Comparison of ENCODE assay signal across 32 cellular contexts in the genomic region with DNA sequence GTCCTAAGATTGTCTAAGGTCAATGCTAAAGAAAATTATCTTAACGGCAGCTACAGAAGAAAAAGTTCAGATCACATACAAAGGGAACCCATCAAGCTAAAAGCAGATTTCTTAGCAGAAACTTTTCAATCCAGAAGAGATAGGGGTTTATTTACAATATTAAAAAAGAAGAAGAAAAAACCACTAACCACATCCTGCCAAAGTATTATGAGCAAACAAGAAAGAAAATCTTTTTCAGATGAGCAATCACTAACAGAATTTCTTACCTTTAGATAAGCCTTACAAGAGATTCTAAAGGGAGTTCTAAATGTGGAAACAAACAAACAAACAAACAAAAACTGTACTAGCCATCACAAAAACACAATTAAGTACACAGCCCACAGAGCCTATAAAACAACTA.
"Had no signal": no experiment of that assay in that cellular context is flagged by ENCODE, and none has a peak within 500 bp of the region (broad histone marks: within the 10 kb centered on the region; RNA-seq: fewer than 3 reads in every experiment).

No MANE protein-coding gene starts in this region.

- H3K4me3 ChIP-seq: cardiac muscle cell, MG63, SJSA1 had no signal

- H3K27ac ChIP-seq: brain microvascular endothelial cell, cardiac muscle cell, SJSA1, WERI-Rb-1 had no signal

- H3K9me2 ChIP-seq: SK-N-SH had no signal

- DNase-seq: activated CD4-positive, alpha-beta memory T cell treated with anti-CD3 and anti-CD28 coated beads, Interleukin-2, amount 10 ng/mL, durations not matched to agents 7 days and 5 days; activated CD4-positive, alpha-beta T cell treated with anti-CD3 and anti-CD28 coated beads for 1 hour; activated CD4-positive, alpha-beta T cell treated with anti-CD3 and anti-CD28 coated beads for 48 hours; activated CD4-positive, CD25-positive, alpha-beta regulatory T cell; activated CD8-positive, alpha-beta memory T cell treated with anti-CD3 and anti-CD28 coated beads for 24 hours; activated CD8-positive, alpha-beta memory T cell treated with anti-CD3 and anti-CD28 coated beads, Interleukin-2, amount 10 ng/mL, durations not matched to agents 7 days and 5 days; activated CD8-positive, alpha-beta memory T cell treated with anti-CD3 and anti-CD28 coated beads, Interleukin-2, amount 50 U/mL, for 48 hours; activated effector memory CD4-positive, alpha-beta T cell treated with Interleukin-2 at 50 U/mL for 16 hours; activated naive CD4-positive, alpha-beta T cell treated with anti-CD3 and anti-CD28 coated beads, Interleukin-2, amount 10 ng/mL, durations not matched to agents 7 days and 5 days; activated naive CD8-positive, alpha-beta T cell treated with anti-CD3 and anti-CD28 coated beads, Interleukin-2, amount 50 U/mL, for 24 hours; activated T-cell treated with anti-CD3 and anti-CD28 coated beads, Interleukin-2, amount 50 U/mL, for 48 hours; amniotic stem cell; aorta; brain microvascular endothelial cell; Kasumi-1; MG63; NCI-H1048; NCI-H1105 treated with DMSO at 0.1 percent for 48 hours; NCI-H1436; NCI-H1694; NCI-H1930; NCI-H2081 treated with DMSO at 0.1 percent for 48 hours; NCI-H345; NCI-H524 treated with DMSO at 0.1 percent for 48 hours; NK-92 treated with Interleukin-12 subunit alpha and Interleukin-12 subunit beta, amount 100 ng/mL, for 24 hours; SHP77; SK-N-SH; T-cell; T-helper 9 cell; WERI-Rb-1 had no signal

- H3K27me3 ChIP-seq: brain microvascular endothelial cell, cardiac muscle cell, MG63, SJSA1 had no signal

- H3K36me3 ChIP-seq: brain microvascular endothelial cell, cardiac muscle cell, MG63, SJSA1, WERI-Rb-1 had no signal

- H3K9me3 ChIP-seq: SJSA1, SK-N-SH had no signal

- H3K4me1 ChIP-seq: SJSA1 had no signal

- ATAC-seq: activated CD8-positive, alpha-beta memory T cell treated with anti-CD3 and anti-CD28 coated beads, Interleukin-2, amount 10 ng/mL, durations not matched to agents 7 days and 5 days; activated naive CD8-positive, alpha-beta T cell treated with anti-CD3 and anti-CD28 coated beads, Interleukin-2, amount 50 U/mL, for 24 hours; T-cell had no signal

- H3K9ac ChIP-seq: SK-N-SH had no signal

- H3K4me2 ChIP-seq: SK-N-SH had no signal
